Comparison of ENCODE assay signal across 20 cellular contexts in genomic region chr6:169763308-169763707, GRCh38.
"Had no signal": no experiment of that assay in that cellular context is flagged by ENCODE, and none has a peak within 500 bp of the region (broad histone marks: within the 10 kb centered on the region; RNA-seq: fewer than 3 reads in every experiment).

No MANE protein-coding gene starts in this region.

- H3K4me1 Mint-ChIP-seq: activated T-helper 17 cell treated with anti-CD3 and anti-CD28 coated beads, Interleukin-2, amount 50 U/mL, for 72 hours; brain had no signal

- DNase-seq: activated CD4-positive, alpha-beta T cell treated with anti-CD3 and anti-CD28 coated beads, Interleukin-2, amount 50 U/mL, for 1 hour; activated T-cell treated with anti-CD3 and anti-CD28 coated beads, Interleukin-2, amount 50 U/mL, for 24 hours; aorta; central memory CD4-positive, alpha-beta T cell; colonic mucosa; esophagus squamous epithelium; head of caudate nucleus; kidney; left lung; SK-N-SH; stimulated activated CD4-positive, alpha-beta T cell treated with anti-CD3 and anti-CD28 coated beads, Interleukin-4, amount 100 ng/mL, for 24 hours; tibial artery had no signal

- H3K9me3 Mint-ChIP-seq: activated naive CD4-positive, alpha-beta T cell treated with anti-CD3 and anti-CD28 coated beads, Interleukin-2, amount 50 U/mL, for 72 hours; activated T-cell treated with anti-CD3 and anti-CD28 coated beads, Interleukin-2, amount 50 U/mL, for 24 hours; activated T-helper 17 cell treated with anti-CD3 and anti-CD28 coated beads, Interleukin-2, amount 50 U/mL, for 72 hours; brain; natural killer cell treated with Interleukin-12 subunit alpha and Interleukin-12 subunit beta and Interleukin-15 and Interleukin-18, amount 100 ng/mL, for 72 hours; stimulated activated naive CD8-positive, alpha-beta T cell treated with anti-CD3 and anti-CD28 coated beads, Interleukin-15, Interleukin-2, amounts not matched to agents 100 ng/mL and 50 ng/mL, for 24 hours had no signal

- ATAC-seq: activated CD4-positive, CD25-positive, alpha-beta regulatory T cell treated with anti-CD3 and anti-CD28 coated beads, Interleukin-2, amount 50 U/mL, for 24 hours; activated naive CD4-positive, alpha-beta T cell treated with anti-CD3 and anti-CD28 coated beads, Interleukin-2, amount 50 U/mL, for 72 hours; activated T-helper 17 cell treated with anti-CD3 and anti-CD28 coated beads, Interleukin-2, amount 50 U/mL, for 72 hours; gastroesophageal sphincter; left lung; natural killer cell treated with Interleukin-12 subunit alpha and Interleukin-12 subunit beta and Interleukin-15 and Interleukin-18, amount 100 ng/mL, for 72 hours had no signal

- H3K9me3 ChIP-seq: colonic mucosa, esophagus squamous epithelium, gastroesophageal sphincter, left lung, SK-N-SH, tibial artery had no signal

- H3K36me3 ChIP-seq: colonic mucosa had no signal

- H3K27ac ChIP-seq: colonic mucosa, esophagus squamous epithelium, gastroesophageal sphincter, left lung, parathyroid adenoma, tibial artery had no signal

- H3K4me3 Mint-ChIP-seq: activated T-cell treated with anti-CD3 and anti-CD28 coated beads, Interleukin-2, amount 50 U/mL, for 24 hours; activated T-helper 17 cell treated with anti-CD3 and anti-CD28 coated beads, Interleukin-2, amount 50 U/mL, for 72 hours; brain; natural killer cell treated with Interleukin-12 subunit alpha and Interleukin-12 subunit beta and Interleukin-15 and Interleukin-18, amount 100 ng/mL, for 72 hours; stimulated activated naive CD8-positive, alpha-beta T cell treated with anti-CD3 and anti-CD28 coated beads, Interleukin-15, Interleukin-2, amounts not matched to agents 100 ng/mL and 50 ng/mL, for 24 hours had no signal

- H3K4me1 ChIP-seq: colonic mucosa, gastroesophageal sphincter, left lung, parathyroid adenoma, tibial artery had no signal

- H3K27me3 ChIP-seq: colonic mucosa, esophagus squamous epithelium, gastroesophageal sphincter, left lung, tibial artery had no signal

- H3K27ac Mint-ChIP-seq: activated T-cell treated with anti-CD3 and anti-CD28 coated beads, Interleukin-2, amount 50 U/mL, for 24 hours; activated T-helper 17 cell treated with anti-CD3 and anti-CD28 coated beads, Interleukin-2, amount 50 U/mL, for 72 hours; natural killer cell treated with Interleukin-12 subunit alpha and Interleukin-12 subunit beta and Interleukin-15 and Interleukin-18, amount 100 ng/mL, for 72 hours; stimulated activated naive CD8-positive, alpha-beta T cell treated with anti-CD3 and anti-CD28 coated beads, Interleukin-15, Interleukin-2, amounts not matched to agents 100 ng/mL and 50 ng/mL, for 24 hours had no signal

- H3K4me3 ChIP-seq: colonic mucosa, esophagus squamous epithelium, gastroesophageal sphincter, left lung, tibial artery had no signal
